Comparison of ENCODE assay signal across 34 cellular contexts in the genomic region with DNA sequence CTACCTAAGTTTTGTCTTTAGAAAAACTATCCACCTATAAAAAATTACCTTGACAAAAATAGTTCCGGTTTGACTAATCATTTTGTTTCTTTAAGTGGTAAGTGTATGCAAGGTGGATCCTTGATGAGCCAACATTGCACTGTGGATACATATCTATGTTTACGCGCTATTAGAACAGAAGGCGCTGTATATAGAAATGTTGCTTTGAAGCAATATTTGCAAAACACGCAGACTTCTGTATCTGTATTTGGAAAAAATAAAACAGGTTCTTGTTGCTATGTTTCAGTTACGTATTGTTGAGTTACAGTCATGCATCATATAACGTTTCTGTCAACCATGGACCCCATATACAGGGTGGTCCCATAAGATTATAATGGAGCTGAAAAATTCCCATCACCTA. TPM values are rescaled to one million over a fixed set of nuclear protein-coding genes. Genes with fewer than 3 reads are reported as not detected.
"Had no signal": no experiment of that assay in that cellular context is flagged by ENCODE, and none has a peak within 500 bp of the region (broad histone marks: within the 10 kb centered on the region; RNA-seq: fewer than 3 reads in every experiment).

No MANE protein-coding gene starts in this region.

- ATAC-seq: activated naive CD4-positive, alpha-beta T cell treated with anti-CD3 and anti-CD28 coated beads, Interleukin-2, amount 50 U/mL, for 72 hours; activated naive CD8-positive, alpha-beta T cell treated with anti-CD3 and anti-CD28 coated beads, Interleukin-2, amount 50 U/mL, for 24 hours; activated T-cell treated with anti-CD3 and anti-CD28 coated beads, Interleukin-2, amount 50 U/mL, for 4 hours; activated T-cell treated with anti-CD3 and anti-CD28 coated beads, Interleukin-2, amount 50 U/mL, for 72 hours; activated T-helper 17 cell treated with anti-CD3 and anti-CD28 coated beads, Interleukin-2, amount 50 U/mL, for 72 hours; body of pancreas had no signal

- FAIRE-seq: astrocyte, bronchial epithelial cell had no signal

- H3K27ac ChIP-seq: adrenal gland, ascending aorta, body of pancreas, brain microvascular endothelial cell, breast epithelium, cardiac muscle cell had no signal

- H3K27me3 ChIP-seq: adrenal gland, ascending aorta, body of pancreas, brain microvascular endothelial cell, breast epithelium, cardiac muscle cell had no signal

- H3K4me3 ChIP-seq: adrenal gland, ascending aorta, body of pancreas, breast epithelium, cardiac muscle cell had no signal

- H3K36me3 ChIP-seq: brain microvascular endothelial cell, breast epithelium had no signal

- H3K9me3 ChIP-seq: adrenal gland, ascending aorta, body of pancreas, breast epithelium had no signal

- DNase-seq: activated effector memory CD4-positive, alpha-beta T cell treated with anti-CD3 and anti-CD28 coated beads, Interleukin-2, amount 50 U/mL, for 16 hours; activated effector memory CD4-positive, alpha-beta T cell treated with Interleukin-2 at 50 U/mL for 16 hours; activated gamma-delta T cell; activated gamma-delta T cell treated with Interleukin-2 at 50 U/mL for 16 hours; activated naive CD4-positive, alpha-beta T cell; activated naive CD4-positive, alpha-beta T cell treated with anti-CD3 and anti-CD28 coated beads for 36 hours; activated naive CD4-positive, alpha-beta T cell treated with anti-CD3 and anti-CD28 coated beads, Interleukin-2, amount 10 ng/mL, durations not matched to agents 7 days and 5 days; activated naive CD4-positive, alpha-beta T cell treated with anti-CD3 and anti-CD28 coated beads, Interleukin-2, amount 50 U/mL, for 16 hours; activated naive CD4-positive, alpha-beta T cell treated with Interleukin-2 at 50 U/mL for 16 hours; activated naive CD8-positive, alpha-beta T cell treated with anti-CD3 and anti-CD28 coated beads for 36 hours; activated naive CD8-positive, alpha-beta T cell treated with anti-CD3 and anti-CD28 coated beads, Interleukin-2, amount 10 ng/mL, durations not matched to agents 7 days and 5 days; activated naive CD8-positive, alpha-beta T cell treated with anti-CD3 and anti-CD28 coated beads, Interleukin-2, amount 50 U/mL, for 24 hours; activated T-cell treated with anti-CD3 and anti-CD28 coated beads, Interleukin-2, amount 50 U/mL, for 1 hour; activated T-cell treated with anti-CD3 and anti-CD28 coated beads, Interleukin-2, amount 50 U/mL, for 24 hours; activated T-cell treated with anti-CD3 and anti-CD28 coated beads, Interleukin-2, amount 50 U/mL, for 4 hours; activated T-cell treated with anti-CD3 and anti-CD28 coated beads, Interleukin-2, amount 50 U/mL, for 48 hours; activated T-cell treated with anti-CD3 and anti-CD28 coated beads, Interleukin-2, amount 50 U/mL, for 72 hours; adrenal gland; amniotic stem cell; amygdala; anterior cingulate cortex; aorta; body of pancreas; brain microvascular endothelial cell; caudate nucleus; central memory CD4-positive, alpha-beta T cell; cerebellar nuclear complex had no signal

RNA-seq across cellular contexts. Expression of a gene that starts 18.3 kb away (rescaled TPM):
- total RNA-seq: ascending aorta had no signal
